In genomic region chr14:20632831-20633771, GRCh38 we compare ENCODE assay signal across 8 cellular contexts. TPM values are rescaled to one million over a fixed set of nuclear protein-coding genes. Genes with fewer than 3 reads are reported as not detected.
A peak's percentile ranks its signal among the peaks of the same experiment; 100 is the strongest.
DNase-seq lines count a peak whose midpoint lies in the region; ATAC-seq and TF ChIP-seq lines count a peak whose summit lies in the region.

No MANE protein-coding gene starts in this region.

- peak; percentile 81 for DNase-seq in BE2C
- DNase-seq in Panc1 (ENCODE audit: low read depth, low spot score): peak; percentile 94
- peak; percentile 53 for DNase-seq in activated T-helper 1 cell treated with anti-CD3 and anti-CD28 coated beads, Interleukin-12 subunit alpha, Interleukin-12 subunit beta, Interleukin-2, Interleukin-4 antibody, amounts not matched to agents 30 ng/mL and 10 ng/mL and 1 ng/mL, durations not matched to agents 14 hours and 24 hours and 36 hours (ENCODE audit: low spot score)
- peak; percentile 81 for DNase-seq in glomerular visceral epithelial cell (ENCODE audit: extremely low spot score)
- DNase-seq in osteocyte (ENCODE audit: extremely low spot score, unreplicated experiment): no peak
- DNase-seq in NCI-H2196 (lab: John Stamatoyannopoulos, UW; ENCODE audit: unreplicated experiment): no peak

- no peaks in the 10 kb centered on the region for H3K4me1 ChIP-seq in BE2C
- peaks cover 5% of the 10 kb centered on the region for H3K4me1 ChIP-seq in Panc1 (ENCODE audit: control insufficient read depth, insufficient read depth, low read length)

- POLR2A ChIA-PET in Panc1 (lab: Charles Lee): no interaction called here

- H3K4me1 Mint-ChIP-seq in activated T-helper 1 cell treated with anti-CD3 and anti-CD28 coated beads, Interleukin-12 subunit alpha, Interleukin-12 subunit beta, Interleukin-2, Interleukin-4 antibody, amounts not matched to agents 30 ng/mL and 10 ng/mL and 1 ng/mL, durations not matched to agents 14 hours and 24 hours and 36 hours (ENCODE audit: low read depth): peaks cover 53% of the 10 kb centered on the region
- H3K4me1 Mint-ChIP-seq in osteocyte (ENCODE audit: unreplicated experiment): peaks cover 31% of the 10 kb centered on the region

- peak overlapping the region; percentile 91 for H3K27ac Mint-ChIP-seq in activated T-helper 1 cell treated with anti-CD3 and anti-CD28 coated beads, Interleukin-12 subunit alpha, Interleukin-12 subunit beta, Interleukin-2, Interleukin-4 antibody, amounts not matched to agents 30 ng/mL and 10 ng/mL and 1 ng/mL, durations not matched to agents 14 hours and 24 hours and 36 hours
- H3K27ac Mint-ChIP-seq in osteocyte (ENCODE audit: unreplicated experiment): peak overlapping the region; percentile 13

- H3K9me3 ChIP-seq in BE2C (no peaks in the 10 kb centered on the region), Panc1 (ENCODE audit: control insufficient read depth, insufficient read depth, low read depth, low read length) (no peaks in the 10 kb centered on the region)

- H3K27ac ChIP-seq in Panc1 (ENCODE audit: low read length): peak overlapping the region; percentile 34; the same call in 1 of the 2 replicates

- peak overlapping the region; percentile 77 for H3K4me3 ChIP-seq in BE2C (ENCODE audit: low read depth, low read length)
- H3K4me3 ChIP-seq in Panc1 (ENCODE audit: low read depth in 2 of 2, low read length in 2 of 2): peak overlapping the region; percentile 56 to 86

- CTCF ChIA-PET in Panc1 (lab: Charles Lee): no interaction called here

- peak overlapping the region; percentile 85 for H3K4me3 Mint-ChIP-seq in activated T-helper 1 cell treated with anti-CD3 and anti-CD28 coated beads, Interleukin-12 subunit alpha, Interleukin-12 subunit beta, Interleukin-2, Interleukin-4 antibody, amounts not matched to agents 30 ng/mL and 10 ng/mL and 1 ng/mL, durations not matched to agents 14 hours and 24 hours and 36 hours
- peak overlapping the region; percentile 65 for H3K4me3 Mint-ChIP-seq in osteocyte (ENCODE audit: unreplicated experiment)

- in situ Hi-C loops in Panc1 (cut with HindIII; ENCODE audit: low pct_unique_long_range_greater_than_20kb, low sequenced_read_pairs): no loop called here

- peaks cover 24% of the 10 kb centered on the region for H3K27me3 ChIP-seq in BE2C
- peaks cover 2% of the 10 kb centered on the region; the same call in 1 of the 2 replicates for H3K27me3 ChIP-seq in Panc1 (ENCODE audit: control insufficient read depth, insufficient read depth, low read length)

- ATAC-seq in GM19395 (IDR thresholded peaks at IDR 0.05; ENCODE audit: unreplicated experiment) (peak; percentile 71), HG03521 (IDR thresholded peaks at IDR 0.05; ENCODE audit: unreplicated experiment) (peak; percentile 59), Panc1 (peak; percentile 88)

- H3K9me3 Mint-ChIP-seq in activated T-helper 1 cell treated with anti-CD3 and anti-CD28 coated beads, Interleukin-12 subunit alpha, Interleukin-12 subunit beta, Interleukin-2, Interleukin-4 antibody, amounts not matched to agents 30 ng/mL and 10 ng/mL and 1 ng/mL, durations not matched to agents 14 hours and 24 hours and 36 hours: peaks cover 4% of the 10 kb centered on the region
- H3K9me3 Mint-ChIP-seq in osteocyte (ENCODE audit: unreplicated experiment): no peaks in the 10 kb centered on the region

- BruUV-seq in Panc1 (replicated peaks; lab: Mats Ljungman, UMichigan): no TSS peak

- H3K27me3 Mint-ChIP-seq in activated T-helper 1 cell treated with anti-CD3 and anti-CD28 coated beads, Interleukin-12 subunit alpha, Interleukin-12 subunit beta, Interleukin-2, Interleukin-4 antibody, amounts not matched to agents 30 ng/mL and 10 ng/mL and 1 ng/mL, durations not matched to agents 14 hours and 24 hours and 36 hours (ENCODE audit: insufficient read depth): peaks cover 74% of the 10 kb centered on the region
- H3K27me3 Mint-ChIP-seq in osteocyte (ENCODE audit: unreplicated experiment): peaks cover 56% of the 10 kb centered on the region

- H3K36me3 ChIP-seq in BE2C: no peaks in the 10 kb centered on the region
- no peaks in the 10 kb centered on the region for H3K36me3 ChIP-seq in Panc1 (ENCODE audit: control insufficient read depth, insufficient read depth, low read length)

- H3K36me3 Mint-ChIP-seq in activated T-helper 1 cell treated with anti-CD3 and anti-CD28 coated beads, Interleukin-12 subunit alpha, Interleukin-12 subunit beta, Interleukin-2, Interleukin-4 antibody, amounts not matched to agents 30 ng/mL and 10 ng/mL and 1 ng/mL, durations not matched to agents 14 hours and 24 hours and 36 hours (ENCODE audit: low read depth): peaks cover 3% of the 10 kb centered on the region
- peaks cover 2% of the 10 kb centered on the region for H3K36me3 Mint-ChIP-seq in osteocyte (ENCODE audit: unreplicated experiment)

- intact Hi-C loops in Panc1 (cut with micrococcal nuclease; ENCODE audit: unreplicated experiment): loop anchor here (2.0 kb wide), 1 partner anchor 52 kb away; the partner anchor contains the start of gene RNASE4
- intact Hi-C loops in activated T-helper 1 cell treated with anti-CD3 and anti-CD28 coated beads, Interleukin-12 subunit alpha, Interleukin-12 subunit beta, Interleukin-2, Interleukin-4 antibody, amounts not matched to agents 30 ng/mL and 10 ng/mL and 1 ng/mL, durations not matched to agents 14 hours and 24 hours and 36 hours (cut with micrococcal nuclease): loop anchor here (1.0 to 5.0 kb wide), 8 partner anchors 8 to 339 kb away; partner anchors contain the start of gene PARP2

- TF ChIP-seq CTCF in BE2C (IDR thresholded peaks at IDR 0.05; ENCODE audit: low read depth, low read length): no peak
- TF ChIP-seq CTCF in Panc1 (IDR thresholded peaks at IDR 0.05): no peak
- no peak for TF ChIP-seq CTCF in osteocyte (IDR thresholded peaks at IDR 0.05)

RNA-seq across cellular contexts. Expression of gene OR6S1, which starts 8.4 kb away (rescaled TPM):
- polyA plus RNA-seq in BE2C (2012; ENCODE audit: insufficient read depth, insufficient read length, low read depth): not detected
- total RNA-seq in Panc1 (2021; ENCODE audit: unreplicated experiment): not detected
- not detected for polyA plus RNA-seq in Panc1 (2012; ENCODE audit: insufficient read length)
- total RNA-seq in activated T-helper 1 cell treated with anti-CD3 and anti-CD28 coated beads, Interleukin-12 subunit alpha, Interleukin-12 subunit beta, Interleukin-2, Interleukin-4 antibody, amounts not matched to agents 30 ng/mL and 10 ng/mL and 1 ng/mL, durations not matched to agents 14 hours and 24 hours and 36 hours: not detected in 2 replicates
- total RNA-seq in osteocyte: not detected in 2 replicates

RNA-seq across cellular contexts. Expression of gene RNASE12, which starts 41.9 kb away (rescaled TPM):
- polyA plus RNA-seq in BE2C (2012; ENCODE audit: insufficient read depth, insufficient read length, low read depth): not detected
- total RNA-seq in Panc1 (2021; ENCODE audit: unreplicated experiment): not detected
- polyA plus RNA-seq in Panc1 (2012; ENCODE audit: insufficient read length): not detected
- total RNA-seq in activated T-helper 1 cell treated with anti-CD3 and anti-CD28 coated beads, Interleukin-12 subunit alpha, Interleukin-12 subunit beta, Interleukin-2, Interleukin-4 antibody, amounts not matched to agents 30 ng/mL and 10 ng/mL and 1 ng/mL, durations not matched to agents 14 hours and 24 hours and 36 hours: not detected in 2 replicates
- total RNA-seq in osteocyte: not detected in 2 replicates

RNA-seq across cellular contexts. Expression of gene RNASE11, which starts 45.3 kb away (rescaled TPM):
- polyA plus RNA-seq in BE2C (2012; ENCODE audit: insufficient read depth, insufficient read length, low read depth): not detected
- not detected for total RNA-seq in Panc1 (2021; ENCODE audit: unreplicated experiment)
- polyA plus RNA-seq in Panc1 (2012; ENCODE audit: insufficient read length): not detected
- total RNA-seq in activated T-helper 1 cell treated with anti-CD3 and anti-CD28 coated beads, Interleukin-12 subunit alpha, Interleukin-12 subunit beta, Interleukin-2, Interleukin-4 antibody, amounts not matched to agents 30 ng/mL and 10 ng/mL and 1 ng/mL, durations not matched to agents 14 hours and 24 hours and 36 hours: not detected in 2 replicates
- total RNA-seq in osteocyte: not detected in 2 replicates

RNA-seq across cellular contexts. Expression of gene RNASE4, which starts 51.3 kb away (rescaled TPM):
- not detected for polyA plus RNA-seq in BE2C (2012; ENCODE audit: insufficient read depth, insufficient read length, low read depth)
- total RNA-seq in Panc1 (2021; ENCODE audit: unreplicated experiment): 3.3 TPM
- polyA plus RNA-seq in Panc1 (2012; ENCODE audit: insufficient read length): 3.3 TPM
- total RNA-seq in activated T-helper 1 cell treated with anti-CD3 and anti-CD28 coated beads, Interleukin-12 subunit alpha, Interleukin-12 subunit beta, Interleukin-2, Interleukin-4 antibody, amounts not matched to agents 30 ng/mL and 10 ng/mL and 1 ng/mL, durations not matched to agents 14 hours and 24 hours and 36 hours: 0.34 and 0.39 TPM in 2 replicates
- 17.2 and 17.8 TPM in 2 replicates for total RNA-seq in osteocyte

RNA-seq across cellular contexts. Expression of gene ANG, which starts 55.5 kb away (rescaled TPM):
- polyA plus RNA-seq in BE2C (2012; ENCODE audit: insufficient read depth, insufficient read length, low read depth): 0.62 TPM
- total RNA-seq in Panc1 (2021; ENCODE audit: unreplicated experiment): 1.9 TPM
- polyA plus RNA-seq in Panc1 (2012; ENCODE audit: insufficient read length): 3.8 TPM
- 0.57 and 0.59 TPM in 2 replicates for total RNA-seq in activated T-helper 1 cell treated with anti-CD3 and anti-CD28 coated beads, Interleukin-12 subunit alpha, Interleukin-12 subunit beta, Interleukin-2, Interleukin-4 antibody, amounts not matched to agents 30 ng/mL and 10 ng/mL and 1 ng/mL, durations not matched to agents 14 hours and 24 hours and 36 hours
- 7.4 and 8.6 TPM in 2 replicates for total RNA-seq in osteocyte

Comparison
In these comparisons a context has a peak if more than half of its experiments do, and no peak if none do; other contexts are left out.
1. DNase-seq: peak in BE2C (single experiment), Panc1 (single experiment), activated T-helper 1 cell treated with anti-CD3 and anti-CD28 coated beads, Interleukin-12 subunit alpha, Interleukin-12 subunit beta, Interleukin-2, Interleukin-4 antibody, amounts not matched to agents 30 ng/mL and 10 ng/mL and 1 ng/mL, durations not matched to agents 14 hours and 24 hours and 36 hours (single experiment) and glomerular visceral epithelial cell (single experiment); none in osteocyte (single experiment) and NCI-H2196 (single experiment).
2. Peak in every context shown above with its lines, with median percentiles within 50 percentile points of each other: ATAC-seq.